8 cellular contexts compared by ENCODE assay signal in genomic region chr11:108221981-108222685, GRCh38. TPM values are rescaled to one million over a fixed set of nuclear protein-coding genes. Genes with fewer than 3 reads are reported as not detected.
DNase-seq lines count a peak whose midpoint lies in the region; ATAC-seq, FAIRE-seq and TF ChIP-seq lines count a peak whose summit lies in the region.

Gene NPAT (minus strand): TSS chr11:108222638. CDS start chr11:108222536, 102 bp downstream.

- no peaks in the 10 kb centered on the region for H3K27me3 Mint-ChIP-seq in stimulated activated naive B cell treated with anti-CD40 and anti-IgM and Interleukin-4, amounts not matched to agents 10 μg/mL and 1 μg/mL and 100 μg/mL, for 72 hours

- peak within 1 kb of the TSS; percentile 95 for H4K91ac ChIP-seq in IMR-90 (ENCODE audit: insufficient read depth, low read depth, low read length)

- FAIRE-seq in kidney (lab: Jason Lieb, UNC), result no peak

- peak within 1 kb of the TSS; percentile 92 for H3K9ac ChIP-seq in IMR-90 (ENCODE audit: low read depth, low read length)
- peak within 1 kb of the TSS; percentile 96 to 99 for H3K9ac ChIP-seq in kidney (ENCODE audit: low read length in 2 of 2)

- H3K9me1 ChIP-seq in IMR-90 (ENCODE audit: insufficient read depth, low read length), result peaks cover 6% of the 10 kb centered on the region; the same call in 1 of the 2 replicates

- dilution Hi-C loops in IMR-90 (cut with HindIII; ENCODE audit: low sequenced_read_pairs, unreplicated experiment), result no loop called here

- peaks cover 4% of the 10 kb centered on the region; the same call in 1 of the 2 replicates for H4K20me1 ChIP-seq in IMR-90 (ENCODE audit: insufficient read depth, low read length)

- peak within 1 kb of the TSS; percentile 97 for H2BK5ac ChIP-seq in IMR-90 (ENCODE audit: low read depth, low read length, poor library complexity, severe bottlenecking)

- POLR2A ChIA-PET in activated CD8-positive, alpha-beta memory T cell treated with anti-CD3 and anti-CD28 coated beads for 36 hours (lab: Charles Lee), result interaction anchor here (0.6 to 2.7 kb wide), 8 partner anchors 12 to 443 kb away, joined by 3 to 15 read pairs (median 4); partner anchors contain the start of genes CUL5 and DDX10
- POLR2A ChIA-PET in IMR-90 (lab: Charles Lee; ENCODE audit: unreplicated experiment), result no interaction called here

- ATAC-seq in IMR-90 (ENCODE audit: low read depth) (no peak; the same call in 1 of the 2 replicates), GM19452 (IDR thresholded peaks at IDR 0.05; ENCODE audit: unreplicated experiment) (no peak)
- peak; percentile 7 to 18 for ATAC-seq in stimulated activated naive B cell treated with anti-CD40 and anti-IgM and Interleukin-4, amounts not matched to agents 10 μg/mL and 1 μg/mL and 100 μg/mL, for 72 hours (replicated peaks)

- no peaks in the 10 kb centered on the region for H3K9me3 Mint-ChIP-seq in stimulated activated naive B cell treated with anti-CD40 and anti-IgM and Interleukin-4, amounts not matched to agents 10 μg/mL and 1 μg/mL and 100 μg/mL, for 72 hours

- H3K23ac ChIP-seq in IMR-90 (ENCODE audit: low read depth, low read length), result peak within 1 kb of the TSS; percentile 95

- H3K4me3 ChIP-seq in IMR-90 (ENCODE audit: insufficient read depth, low read depth, low read length), result peak within 1 kb of the TSS; percentile 73
- H3K4me3 ChIP-seq in kidney (ENCODE audit: low read length in 2 of 2), result peak within 1 kb of the TSS; percentile 97 to 99

- H3K4ac ChIP-seq in IMR-90 (ENCODE audit: low read depth, low read length), result peak within 1 kb of the TSS; percentile 93

- peak within 1 kb of the TSS; percentile 87 for H4K5ac ChIP-seq in IMR-90 (ENCODE audit: low read depth, low read length)

- H3K27me3 ChIP-seq in IMR-90 (ENCODE audit: control insufficient read depth, insufficient read depth, low read length), result no peaks in the 10 kb centered on the region

- WGBS in IMR-90 (ENCODE audit: extremely low coverage in 2 of 2, insufficient read length in 1 of 2), 2 experiments, result 1% methylated on average over 19 of the region's 36 CpGs; no CpG with 5 or more reads in 1 of the 2 experiments
- WGBS in adipose tissue, 3 donors, result 0 to 1% (median 0%) methylated on average over 36 of the region's 36 CpGs

- H2AK5ac ChIP-seq in IMR-90 (ENCODE audit: low read depth, low read length), result peak within 1 kb of the TSS; percentile 62

- no peak for TF ChIP-seq RAD21 in IMR-90 (IDR thresholded peaks at IDR 0.05; ENCODE audit: low read length)

- H3K18ac ChIP-seq in IMR-90 (ENCODE audit: low read depth, low read length), result peak within 1 kb of the TSS; percentile 69

- intact Hi-C loops in IMR-90 (cut with micrococcal nuclease), result loop anchor here (2.0 to 10.0 kb wide), 4 partner anchors 100 to 427 kb away; partner anchors contain the start of genes ACAT1 and C11orf65
- intact Hi-C loops in kidney (cut with DNase I), result no loop called here

- CTCF ChIA-PET in activated CD8-positive, alpha-beta memory T cell treated with anti-CD3 and anti-CD28 coated beads for 36 hours (lab: Charles Lee), result interaction anchor here (1.0 to 2.1 kb wide), 7 partner anchors 21 to 441 kb away, joined by 3 to 4 read pairs (median 3); no protein-coding TSS in a partner anchor
- CTCF ChIA-PET in IMR-90 (lab: Yijun Ruan, JAX), result interaction anchor here (1.1 kb wide), 1 partner anchor 427 kb away, joined by 3 read pairs; no protein-coding TSS in a partner anchor

- peak within 1 kb of the TSS; percentile 95 for H3K27ac ChIP-seq in IMR-90 (ENCODE audit: insufficient read depth, low read length)
- H3K27ac ChIP-seq in adipose tissue (ENCODE audit: low read depth, low read length), result peak within 1 kb of the TSS; percentile 21
- H3K27ac ChIP-seq in kidney (ENCODE audit: low read depth in 2 of 2, low read length in 2 of 2), result peak within 1 kb of the TSS; percentile 82 to 97

- peak within 1 kb of the TSS; percentile 57; the same call in 1 of the 3 replicates for H2BK15ac ChIP-seq in IMR-90 (ENCODE audit: low read depth, low read length)

- peak within 1 kb of the TSS; percentile 15; the same call in 1 of the 2 replicates for H2BK20ac ChIP-seq in IMR-90 (ENCODE audit: low read depth, low read length)

- peak within 1 kb of the TSS; percentile 95 for H3K56ac ChIP-seq in IMR-90 (ENCODE audit: extremely low read depth, insufficient read depth, low read length)

- peaks cover 16 to 58% of the 10 kb centered on the region in 2 experiments for H3K79me1 ChIP-seq in IMR-90 (ENCODE audit: low read depth in 1 of 2, low read length in 2 of 2)

- peak within 1 kb of the TSS; percentile 89 for H3K4me2 ChIP-seq in IMR-90 (ENCODE audit: low read depth, low read length)

- DNase-seq in activated CD8-positive, alpha-beta memory T cell treated with anti-CD3 and anti-CD28 coated beads, Interleukin-2, amount 50 U/mL, for 4 hours, result no peak
- DNase-seq in IMR-90, result no peak
- DNase-seq in kidney, result no peak
- no peak for DNase-seq in stimulated activated naive B cell treated with anti-CD40 and anti-IgM and Interleukin-4, amounts not matched to agents 10 μg/mL and 1 μg/mL and 100 μg/mL, for 72 hours
- DNase-seq in NCI-H2107 (lab: John Stamatoyannopoulos, UW), result no peak

- H3K36me3 ChIP-seq in IMR-90 (ENCODE audit: control insufficient read depth, insufficient read depth, low read length) (no peaks in the 10 kb centered on the region; the same call in 1 of the 2 replicates), kidney (ENCODE audit: control insufficient read depth in 1 of 2, insufficient read depth in 2 of 2, low read length in 2 of 2) (no peaks in the 10 kb centered on the region)

- H3K4me3 Mint-ChIP-seq in stimulated activated naive B cell treated with anti-CD40 and anti-IgM and Interleukin-4, amounts not matched to agents 10 μg/mL and 1 μg/mL and 100 μg/mL, for 72 hours, result no peak within 1 kb of the TSS

- in situ Hi-C loops in IMR-90 (cut with MboI; ENCODE audit: low sequenced_read_pairs), result no loop called here

- peak within 1 kb of the TSS; percentile 56 to 85 for H4K8ac ChIP-seq in IMR-90 (ENCODE audit: low read depth in 2 of 2, low read length in 2 of 2)

- TF ChIP-seq CTCF in IMR-90 (conservative IDR thresholded peaks at IDR 0.05; ENCODE audit: low read depth, low read length) (no peak), kidney (IDR thresholded peaks at IDR 0.05; ENCODE audit: borderline replicate concordance, extremely low read depth, insufficient read depth) (peak; percentile 0)

- H3K9me3 ChIP-seq in IMR-90 (ENCODE audit: control insufficient read depth, insufficient read depth, low read length) (no peaks in the 10 kb centered on the region), kidney (ENCODE audit: control insufficient read depth in 1 of 2, low read length in 2 of 2) (no peaks in the 10 kb centered on the region)

- peaks cover 36 to 44% of the 10 kb centered on the region in 2 donors for H3K4me1 Mint-ChIP-seq in stimulated activated naive B cell treated with anti-CD40 and anti-IgM and Interleukin-4, amounts not matched to agents 10 μg/mL and 1 μg/mL and 100 μg/mL, for 72 hours

- H3K14ac ChIP-seq in IMR-90 (replicated peaks; ENCODE audit: low read depth, low read length), result peak within 1 kb of the TSS; percentile 95

- H2AFZ ChIP-seq in IMR-90 (replicated peaks; ENCODE audit: low read length, poor library complexity), result peak within 1 kb of the TSS; percentile 97

- no peak within 1 kb of the TSS for H3K27ac Mint-ChIP-seq in stimulated activated naive B cell treated with anti-CD40 and anti-IgM and Interleukin-4, amounts not matched to agents 10 μg/mL and 1 μg/mL and 100 μg/mL, for 72 hours

- H2AK9ac ChIP-seq in IMR-90 (replicated peaks; ENCODE audit: low read depth, low read length, poor library complexity), result peak within 1 kb of the TSS; percentile 92

- H3K4me1 ChIP-seq in IMR-90 (ENCODE audit: control insufficient read depth, insufficient read depth, low read length) (peaks cover 4% of the 10 kb centered on the region; the same call in 1 of the 2 replicates), kidney (ENCODE audit: control insufficient read depth in 1 of 2, insufficient read depth in 1 of 2, low read depth in 1 of 2, low read length in 2 of 2) (peaks cover 15 to 20% of the 10 kb centered on the region in 2 donors)

- peak; percentile 94 for TF ChIP-seq POLR2A in IMR-90 (IDR thresholded peaks at IDR 0.05; ENCODE audit: low read depth, low read length)

- peaks cover 18 to 26% of the 10 kb centered on the region in 2 donors for H3K36me3 Mint-ChIP-seq in stimulated activated naive B cell treated with anti-CD40 and anti-IgM and Interleukin-4, amounts not matched to agents 10 μg/mL and 1 μg/mL and 100 μg/mL, for 72 hours

- TSS peak; percentile 68 for BruUV-seq in IMR-90 (replicated peaks; lab: Mats Ljungman, UMichigan)

- H2BK120ac ChIP-seq in IMR-90 (ENCODE audit: low read depth, low read length), result peak within 1 kb of the TSS; percentile 89

TF ChIP-seq in IMR-90, 13 proteins besides CTCF, POLR2A, EP300 and RAD21:
- TF ChIP-seq, protein P1, sequence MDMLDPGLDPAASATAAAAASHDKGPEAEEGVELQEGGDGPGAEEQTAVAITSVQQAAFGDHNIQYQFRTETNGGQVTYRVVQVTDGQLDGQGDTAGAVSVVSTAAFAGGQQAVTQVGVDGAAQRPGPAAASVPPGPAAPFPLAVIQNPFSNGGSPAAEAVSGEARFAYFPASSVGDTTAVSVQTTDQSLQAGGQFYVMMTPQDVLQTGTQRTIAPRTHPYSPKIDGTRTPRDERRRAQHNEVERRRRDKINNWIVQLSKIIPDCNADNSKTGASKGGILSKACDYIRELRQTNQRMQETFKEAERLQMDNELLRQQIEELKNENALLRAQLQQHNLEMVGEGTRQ (IDR thresholded peaks at IDR 0.05; ENCODE audit: low read depth, low read length), result no peak
- TF ChIP-seq FOS (IDR thresholded peaks at IDR 0.05; ENCODE audit: low read depth, low read length) (no peak), MXI1 (IDR thresholded peaks at IDR 0.05; ENCODE audit: borderline replicate concordance, low read depth, low read length) (no peak), SMC3 (IDR thresholded peaks at IDR 0.05; ENCODE audit: low read depth, low read length) (no peak), MAZ (IDR thresholded peaks at IDR 0.05; ENCODE audit: borderline replicate concordance, low read depth, low read length) (no peak), RCOR1 (IDR thresholded peaks at IDR 0.05; ENCODE audit: insufficient replicate concordance, low read length) (no peak), NFE2L2 (IDR thresholded peaks at IDR 0.05; ENCODE audit: low read depth, low read length) (no peak), RFX5 (IDR thresholded peaks at IDR 0.05; ENCODE audit: low read depth, low read length) (no peak), BHLHE40 (IDR thresholded peaks at IDR 0.05; ENCODE audit: low read depth, low read length) (no peak)

RNA-seq across cellular contexts. Expression of gene NPAT, which starts in this region (rescaled TPM):
- total RNA-seq in activated CD8-positive, alpha-beta memory T cell treated with anti-CD3 and anti-CD28 coated beads for 36 hours, result 10 to 100 TPM; 36.1 to 36.7 TPM
- total RNA-seq in IMR-90 (2012; rRNA removed), result 10.6 and 13.3 TPM in 2 replicates
- 2.8 and 3.1 TPM in 2 replicates for polyA plus RNA-seq in IMR-90 (2012; rRNA removed)
- polyA plus RNA-seq in IMR-90 (2012; cell fraction: cytosol; rRNA removed), result 0.54 and 0.68 TPM in 2 replicates
- polyA plus RNA-seq in IMR-90 (2012; cell fraction: nucleus; rRNA removed; ENCODE audit: low replicate concordance), result 0.60 and 4.7 TPM in 2 replicates
- 1 to 10 TPM; 1.7 to 2.9 (median 2.5) TPM for polyA plus RNA-seq in adipose tissue
- 17.6 TPM for total RNA-seq in kidney
- 2.5 TPM for polyA plus RNA-seq in kidney (ENCODE audit: insufficient read depth, low read depth, low replicate concordance)

Comparison
In these comparisons a context has a peak if more than half of its experiments do, and no peak if none do; other contexts are left out.
1. ATAC-seq: peak in stimulated activated naive B cell treated with anti-CD40 and anti-IgM and Interleukin-4, amounts not matched to agents 10 μg/mL and 1 μg/mL and 100 μg/mL, for 72 hours (2 of 2); none in IMR-90 (single experiment) and GM19452 (single experiment).
2. H3K27ac ChIP-seq: peak in every context shown above with its lines; median percentile 95 in IMR-90; 90 in kidney; 21 in adipose tissue.